Comparison of ENCODE assay signal across 7 cellular contexts in the genomic region with DNA sequence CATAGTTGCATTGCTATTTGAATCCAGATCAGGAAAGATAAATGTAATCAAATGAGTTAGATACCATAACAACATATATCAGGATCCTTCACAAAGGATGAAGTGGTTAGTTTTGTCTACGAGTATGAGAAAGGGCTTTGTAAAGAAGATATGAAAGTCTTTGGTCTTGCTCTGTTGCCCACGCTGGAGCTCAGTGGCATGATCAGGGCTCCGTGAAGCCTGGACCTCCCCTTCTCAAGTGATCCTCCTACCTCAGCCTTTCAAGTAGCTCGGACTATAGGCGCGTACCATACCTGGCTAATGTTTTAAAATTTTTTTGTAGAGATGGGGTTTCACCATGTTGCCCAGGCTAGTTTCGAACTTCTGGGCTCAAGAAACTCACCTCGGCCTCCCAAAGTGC. TPM values are rescaled to one million over a fixed set of nuclear protein-coding genes. Genes with fewer than 3 reads are reported as not detected.
DNase-seq lines count a peak whose midpoint lies in the region; ATAC-seq and TF ChIP-seq lines count a peak whose summit lies in the region.

No MANE protein-coding gene starts in this region.

- BruUV-seq in mammary epithelial cell (replicated peaks; lab: Mats Ljungman, UMichigan) = no TSS peak

- H3K27me3 ChIP-seq in mammary epithelial cell (ENCODE audit: insufficient read depth, low read length) = no peaks in the 10 kb centered on the region

- no peak for DNase-seq in mammary epithelial cell
- DNase-seq in retinal pigment epithelial cell (ENCODE audit: low read depth) = no peak
- DNase-seq in GM19238 (ENCODE audit: insufficient read length, low spot score) = no peak
- no peak for DNase-seq in HuH-7.5 (ENCODE audit: low spot score)
- DNase-seq in NCI-H1694 (lab: John Stamatoyannopoulos, UW) = no peak

- no peak overlapping the region for H2AFZ ChIP-seq in mammary epithelial cell (ENCODE audit: low read depth, low read length)

- H3K36me3 ChIP-seq in mammary epithelial cell (ENCODE audit: insufficient read depth, low read length) = peaks cover 5% of the 10 kb centered on the region

- 84% methylated on average over 7 of the region's 8 CpGs for WGBS in mammary epithelial cell (ENCODE audit: low coverage, missing lambda C conversion rate)

- intact Hi-C loops in mammary epithelial cell (cut with micrococcal nuclease) = no loop called here

- H3K27ac ChIP-seq in mammary epithelial cell (ENCODE audit: insufficient read depth, low read depth, low read length) = peak overlapping the region; percentile 28

- in situ Hi-C loops in mammary epithelial cell (cut with MboI; ENCODE audit: low sequenced_read_pairs in 2 of 2) = no loop called here

- peak overlapping the region; percentile 92 for H3K4me2 ChIP-seq in mammary epithelial cell (ENCODE audit: insufficient read depth, low read depth, low read length)

- H3K79me2 ChIP-seq in mammary epithelial cell (ENCODE audit: insufficient read depth, low read length) = peaks cover 84% of the 10 kb centered on the region

- TF ChIP-seq CTCF in mammary epithelial cell (conservative IDR thresholded peaks at IDR 0.05 in 1 of 2, IDR thresholded peaks at IDR 0.05 in 1 of 2; ENCODE audit: extremely low read depth in 1 of 2, insufficient read depth in 1 of 2, low read depth in 1 of 2, low read length in 2 of 2) = no peak
- TF ChIP-seq CTCF in retinal pigment epithelial cell (conservative IDR thresholded peaks at IDR 0.05; ENCODE audit: low read depth, low read length) = no peak

- ATAC-seq in GM18873 (IDR thresholded peaks at IDR 0.05; ENCODE audit: low FRiP score, unreplicated experiment) (peak; percentile 24), HG02885 (IDR thresholded peaks at IDR 0.05; ENCODE audit: poor library complexity, unreplicated experiment) (peak; percentile 31)

- dilution Hi-C loops in mammary epithelial cell (cut with HindIII; ENCODE audit: low sequenced_read_pairs) = loop anchor here (25.0 kb wide), 1 partner anchor 298 kb away; no protein-coding TSS in a partner anchor

- peaks cover 3% of the 10 kb centered on the region for H4K20me1 ChIP-seq in mammary epithelial cell (ENCODE audit: insufficient read depth, low read length)

- CTCF ChIA-PET in mammary epithelial cell (lab: Charles Lee; ENCODE audit: low non-redundant PET) = no interaction called here

- peaks cover 60% of the 10 kb centered on the region for H3K4me1 ChIP-seq in mammary epithelial cell (ENCODE audit: insufficient read depth, low read length)

- H3K4me3 ChIP-seq in mammary epithelial cell (replicated peaks in 1 of 3; ENCODE audit: insufficient read depth in 1 of 3, low read depth in 2 of 3, low read length in 3 of 3) (peak overlapping the region in 2 of 3 experiments; percentile 87), retinal pigment epithelial cell (ENCODE audit: low read length) (peak overlapping the region; percentile 91)

- H3K9me3 ChIP-seq in mammary epithelial cell (replicated peaks; ENCODE audit: insufficient read depth, low read length) = no peaks in the 10 kb centered on the region

- H3K9ac ChIP-seq in mammary epithelial cell (ENCODE audit: insufficient read depth, low read length) = no peak overlapping the region

RNA-seq across cellular contexts. Expression of a gene that starts 1.8 kb away (rescaled TPM):
- 10 to 100 TPM; 24.8 to 28.0 TPM for total RNA-seq in mammary epithelial cell
- 6.9 TPM for polyA plus RNA-seq in mammary epithelial cell
- 7.0 TPM for polyA minus RNA-seq in mammary epithelial cell
